Comparison of ENCODE assay signal across 9 cellular contexts in genomic region chr6:65692109-65692508, GRCh38. TPM values are rescaled to one million over a fixed set of nuclear protein-coding genes. Genes with fewer than 3 reads are reported as not detected.
"Had no signal": no experiment of that assay in that cellular context is flagged by ENCODE, and none has a peak within 500 bp of the region (broad histone marks: within the 10 kb centered on the region; RNA-seq: fewer than 3 reads in every experiment).

No MANE protein-coding gene starts in this region.

- DNase-seq: H9, HCEC 1CT, IMR-90, KG1 had no signal

- ATAC-seq: GM23338, K562 had no signal

- FAIRE-seq: H1, H54, HTR-8/SVneo, K562 had no signal

- H3K4me3 ChIP-seq: GM23338, K562 had no signal

RNA-seq across cellular contexts. Expression of gene EYS, which starts 14.9 kb away (rescaled TPM):
- total RNA-seq: H9 had no signal
